In the genomic region with DNA sequence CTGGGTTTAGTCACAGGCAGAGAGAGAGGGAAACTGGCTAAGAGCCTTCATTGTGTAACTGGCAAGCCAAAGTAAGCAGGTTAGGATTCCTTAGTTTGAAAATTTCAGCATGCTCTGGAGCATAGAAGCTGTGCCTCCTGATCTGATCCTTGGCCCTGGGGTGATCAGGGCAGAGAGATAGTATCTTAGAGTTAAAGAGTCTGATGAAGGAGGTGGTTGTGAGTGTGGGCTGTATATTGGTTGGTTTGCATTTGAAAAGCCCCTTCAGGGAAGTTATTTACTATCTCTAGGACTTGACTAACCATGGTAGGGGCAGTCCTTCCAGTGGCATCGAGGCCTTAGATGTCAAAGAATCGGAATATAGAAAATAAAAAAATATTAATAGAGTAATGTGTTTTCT, we compare ENCODE assay signal across 8 cellular contexts.
"Had no signal": no experiment of that assay in that cellular context is flagged by ENCODE, and none has a peak within 500 bp of the region (broad histone marks: within the 10 kb centered on the region; RNA-seq: fewer than 3 reads in every experiment).

No MANE protein-coding gene starts in this region.

- FAIRE-seq: H54, HTR-8/SVneo, K562 had no signal

- H3K4me3 Mint-ChIP-seq: H9 had no signal

- DNase-seq: GOT3, H9, HCEC 1CT, IMR-90, KG1 had no signal

- ATAC-seq: K562 had no signal

- H3K4me3 ChIP-seq: K562 had no signal
